1 cellular context compared by ENCODE assay signal in genomic region chr10:78287618-78288017, GRCh38.
TF ChIP-seq lines count a peak whose summit lies in the region.

No MANE protein-coding gene starts in this region.

TF ChIP-seq in WTC11, 78 proteins besides CTCF, POLR2A, EP300 and RAD21 (continued from another document):
- TF ChIP-seq, protein P1, sequence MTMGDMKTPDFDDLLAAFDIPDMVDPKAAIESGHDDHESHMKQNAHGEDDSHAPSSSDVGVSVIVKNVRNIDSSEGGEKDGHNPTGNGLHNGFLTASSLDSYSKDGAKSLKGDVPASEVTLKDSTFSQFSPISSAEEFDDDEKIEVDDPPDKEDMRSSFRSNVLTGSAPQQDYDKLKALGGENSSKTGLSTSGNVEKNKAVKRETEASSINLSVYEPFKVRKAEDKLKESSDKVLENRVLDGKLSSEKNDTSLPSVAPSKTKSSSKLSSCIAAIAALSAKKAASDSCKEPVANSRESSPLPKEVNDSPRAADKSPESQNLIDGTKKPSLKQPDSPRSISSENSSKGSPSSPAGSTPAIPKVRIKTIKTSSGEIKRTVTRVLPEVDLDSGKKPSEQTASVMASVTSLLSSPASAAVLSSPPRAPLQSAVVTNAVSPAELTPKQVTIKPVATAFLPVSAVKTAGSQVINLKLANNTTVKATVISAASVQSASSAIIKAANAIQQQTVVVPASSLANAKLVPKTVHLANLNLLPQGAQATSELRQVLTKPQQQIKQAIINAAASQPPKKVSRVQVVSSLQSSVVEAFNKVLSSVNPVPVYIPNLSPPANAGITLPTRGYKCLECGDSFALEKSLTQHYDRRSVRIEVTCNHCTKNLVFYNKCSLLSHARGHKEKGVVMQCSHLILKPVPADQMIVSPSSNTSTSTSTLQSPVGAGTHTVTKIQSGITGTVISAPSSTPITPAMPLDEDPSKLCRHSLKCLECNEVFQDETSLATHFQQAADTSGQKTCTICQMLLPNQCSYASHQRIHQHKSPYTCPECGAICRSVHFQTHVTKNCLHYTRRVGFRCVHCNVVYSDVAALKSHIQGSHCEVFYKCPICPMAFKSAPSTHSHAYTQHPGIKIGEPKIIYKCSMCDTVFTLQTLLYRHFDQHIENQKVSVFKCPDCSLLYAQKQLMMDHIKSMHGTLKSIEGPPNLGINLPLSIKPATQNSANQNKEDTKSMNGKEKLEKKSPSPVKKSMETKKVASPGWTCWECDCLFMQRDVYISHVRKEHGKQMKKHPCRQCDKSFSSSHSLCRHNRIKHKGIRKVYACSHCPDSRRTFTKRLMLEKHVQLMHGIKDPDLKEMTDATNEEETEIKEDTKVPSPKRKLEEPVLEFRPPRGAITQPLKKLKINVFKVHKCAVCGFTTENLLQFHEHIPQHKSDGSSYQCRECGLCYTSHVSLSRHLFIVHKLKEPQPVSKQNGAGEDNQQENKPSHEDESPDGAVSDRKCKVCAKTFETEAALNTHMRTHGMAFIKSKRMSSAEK (CRISPR knock-in tag; IDR thresholded peaks at IDR 0.05; ENCODE audit: borderline replicate concordance): no peak
- TF ChIP-seq GTF2I (CRISPR knock-in tag; conservative IDR thresholded peaks at IDR 0.05): no peak
- no peak for TF ChIP-seq TEAD4 (CRISPR knock-in tag; IDR thresholded peaks at IDR 0.05)
- TF ChIP-seq, protein P2, sequence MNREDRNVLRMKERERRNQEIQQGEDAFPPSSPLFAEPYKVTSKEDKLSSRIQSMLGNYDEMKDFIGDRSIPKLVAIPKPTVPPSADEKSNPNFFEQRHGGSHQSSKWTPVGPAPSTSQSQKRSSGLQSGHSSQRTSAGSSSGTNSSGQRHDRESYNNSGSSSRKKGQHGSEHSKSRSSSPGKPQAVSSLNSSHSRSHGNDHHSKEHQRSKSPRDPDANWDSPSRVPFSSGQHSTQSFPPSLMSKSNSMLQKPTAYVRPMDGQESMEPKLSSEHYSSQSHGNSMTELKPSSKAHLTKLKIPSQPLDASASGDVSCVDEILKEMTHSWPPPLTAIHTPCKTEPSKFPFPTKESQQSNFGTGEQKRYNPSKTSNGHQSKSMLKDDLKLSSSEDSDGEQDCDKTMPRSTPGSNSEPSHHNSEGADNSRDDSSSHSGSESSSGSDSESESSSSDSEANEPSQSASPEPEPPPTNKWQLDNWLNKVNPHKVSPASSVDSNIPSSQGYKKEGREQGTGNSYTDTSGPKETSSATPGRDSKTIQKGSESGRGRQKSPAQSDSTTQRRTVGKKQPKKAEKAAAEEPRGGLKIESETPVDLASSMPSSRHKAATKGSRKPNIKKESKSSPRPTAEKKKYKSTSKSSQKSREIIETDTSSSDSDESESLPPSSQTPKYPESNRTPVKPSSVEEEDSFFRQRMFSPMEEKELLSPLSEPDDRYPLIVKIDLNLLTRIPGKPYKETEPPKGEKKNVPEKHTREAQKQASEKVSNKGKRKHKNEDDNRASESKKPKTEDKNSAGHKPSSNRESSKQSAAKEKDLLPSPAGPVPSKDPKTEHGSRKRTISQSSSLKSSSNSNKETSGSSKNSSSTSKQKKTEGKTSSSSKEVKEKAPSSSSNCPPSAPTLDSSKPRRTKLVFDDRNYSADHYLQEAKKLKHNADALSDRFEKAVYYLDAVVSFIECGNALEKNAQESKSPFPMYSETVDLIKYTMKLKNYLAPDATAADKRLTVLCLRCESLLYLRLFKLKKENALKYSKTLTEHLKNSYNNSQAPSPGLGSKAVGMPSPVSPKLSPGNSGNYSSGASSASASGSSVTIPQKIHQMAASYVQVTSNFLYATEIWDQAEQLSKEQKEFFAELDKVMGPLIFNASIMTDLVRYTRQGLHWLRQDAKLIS (CRISPR knock-in tag; IDR thresholded peaks at IDR 0.05; ENCODE audit: borderline replicate concordance): no peak
- no peak for TF ChIP-seq ARID4B (CRISPR knock-in tag; IDR thresholded peaks at IDR 0.05; ENCODE audit: borderline replicate concordance)
- TF ChIP-seq MXD4 (CRISPR knock-in tag; IDR thresholded peaks at IDR 0.05; ENCODE audit: borderline replicate concordance): no peak
- no peak for TF ChIP-seq TCF7 (CRISPR knock-in tag; IDR thresholded peaks at IDR 0.05; ENCODE audit: low read depth)
- no peak for TF ChIP-seq ZNF317 (CRISPR knock-in tag; IDR thresholded peaks at IDR 0.05; ENCODE audit: borderline replicate concordance, low read depth)
- no peak for TF ChIP-seq EMX1 (CRISPR knock-in tag; IDR thresholded peaks at IDR 0.05)
- TF ChIP-seq, protein P3, sequence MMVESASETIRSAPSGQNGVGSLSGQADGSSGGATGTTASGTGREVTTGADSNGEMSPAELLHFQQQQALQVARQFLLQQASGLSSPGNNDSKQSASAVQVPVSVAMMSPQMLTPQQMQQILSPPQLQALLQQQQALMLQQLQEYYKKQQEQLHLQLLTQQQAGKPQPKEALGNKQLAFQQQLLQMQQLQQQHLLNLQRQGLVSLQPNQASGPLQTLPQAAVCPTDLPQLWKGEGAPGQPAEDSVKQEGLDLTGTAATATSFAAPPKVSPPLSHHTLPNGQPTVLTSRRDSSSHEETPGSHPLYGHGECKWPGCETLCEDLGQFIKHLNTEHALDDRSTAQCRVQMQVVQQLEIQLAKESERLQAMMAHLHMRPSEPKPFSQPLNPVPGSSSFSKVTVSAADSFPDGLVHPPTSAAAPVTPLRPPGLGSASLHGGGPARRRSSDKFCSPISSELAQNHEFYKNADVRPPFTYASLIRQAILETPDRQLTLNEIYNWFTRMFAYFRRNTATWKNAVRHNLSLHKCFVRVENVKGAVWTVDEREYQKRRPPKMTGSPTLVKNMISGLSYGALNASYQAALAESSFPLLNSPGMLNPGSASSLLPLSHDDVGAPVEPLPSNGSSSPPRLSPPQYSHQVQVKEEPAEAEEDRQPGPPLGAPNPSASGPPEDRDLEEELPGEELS (CRISPR knock-in tag; IDR thresholded peaks at IDR 0.05): no peak
- TF ChIP-seq ETV6 (CRISPR knock-in tag; IDR thresholded peaks at IDR 0.05): no peak
- no peak for TF ChIP-seq ELF4 (CRISPR knock-in tag; IDR thresholded peaks at IDR 0.05; ENCODE audit: low read depth)
- TF ChIP-seq PRRX2 (CRISPR knock-in tag; IDR thresholded peaks at IDR 0.05): no peak
- TF ChIP-seq JUN (CRISPR knock-in tag; IDR thresholded peaks at IDR 0.05): no peak
- TF ChIP-seq E2F1 (CRISPR knock-in tag; IDR thresholded peaks at IDR 0.05): no peak
- TF ChIP-seq, protein P4, sequence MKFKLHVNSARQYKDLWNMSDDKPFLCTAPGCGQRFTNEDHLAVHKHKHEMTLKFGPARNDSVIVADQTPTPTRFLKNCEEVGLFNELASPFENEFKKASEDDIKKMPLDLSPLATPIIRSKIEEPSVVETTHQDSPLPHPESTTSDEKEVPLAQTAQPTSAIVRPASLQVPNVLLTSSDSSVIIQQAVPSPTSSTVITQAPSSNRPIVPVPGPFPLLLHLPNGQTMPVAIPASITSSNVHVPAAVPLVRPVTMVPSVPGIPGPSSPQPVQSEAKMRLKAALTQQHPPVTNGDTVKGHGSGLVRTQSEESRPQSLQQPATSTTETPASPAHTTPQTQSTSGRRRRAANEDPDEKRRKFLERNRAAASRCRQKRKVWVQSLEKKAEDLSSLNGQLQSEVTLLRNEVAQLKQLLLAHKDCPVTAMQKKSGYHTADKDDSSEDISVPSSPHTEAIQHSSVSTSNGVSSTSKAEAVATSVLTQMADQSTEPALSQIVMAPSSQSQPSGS (CRISPR knock-in tag; IDR thresholded peaks at IDR 0.05; ENCODE audit: borderline replicate concordance, low read depth): no peak
